ENCODE assay signal across 8 cellular contexts in the genomic region with DNA sequence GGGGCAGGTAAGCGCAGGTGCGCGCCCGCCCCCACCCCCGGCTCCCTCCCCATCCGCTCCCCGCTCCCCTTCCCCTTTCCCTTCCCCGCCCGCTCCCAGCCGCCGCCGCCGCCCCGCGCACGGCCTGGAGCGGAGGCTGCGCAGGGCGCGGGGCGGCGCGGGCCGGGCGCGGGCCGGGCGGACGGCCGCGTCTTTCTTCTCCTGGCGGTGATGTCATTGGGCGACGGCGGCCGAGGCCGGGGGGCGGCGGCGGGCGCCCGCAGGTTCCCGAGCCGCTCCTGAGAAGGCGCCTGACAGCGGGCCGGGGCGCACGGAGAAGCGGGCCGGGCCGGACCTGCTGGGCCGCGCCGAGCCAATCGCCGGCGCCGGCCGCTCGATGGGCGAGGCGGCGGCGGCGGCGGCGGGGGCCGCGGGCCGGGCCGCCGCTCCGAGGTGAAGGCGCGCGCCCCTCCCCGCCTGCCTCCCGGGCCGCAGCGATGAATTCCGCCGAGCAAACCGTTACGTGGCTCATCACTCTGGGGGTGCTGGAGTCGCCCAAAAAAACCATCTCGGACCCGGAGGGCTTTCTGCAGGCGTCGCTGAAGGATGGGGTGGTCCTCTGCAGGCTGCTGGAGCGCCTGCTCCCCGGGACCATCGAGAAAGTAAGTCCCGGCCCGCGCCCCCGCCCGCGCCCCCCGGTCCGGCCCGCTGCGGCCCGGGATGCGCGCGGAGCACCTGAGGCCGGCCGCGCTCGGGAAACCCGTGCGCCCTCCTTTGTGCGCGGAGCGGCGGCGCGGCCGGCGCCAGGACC. TPM values are rescaled to one million over a fixed set of nuclear protein-coding genes. Genes with fewer than 3 reads are reported as not detected.
DNase-seq lines count a peak whose midpoint lies in the region; ATAC-seq, FAIRE-seq and TF ChIP-seq lines count a peak whose summit lies in the region.

A gene with protein sequence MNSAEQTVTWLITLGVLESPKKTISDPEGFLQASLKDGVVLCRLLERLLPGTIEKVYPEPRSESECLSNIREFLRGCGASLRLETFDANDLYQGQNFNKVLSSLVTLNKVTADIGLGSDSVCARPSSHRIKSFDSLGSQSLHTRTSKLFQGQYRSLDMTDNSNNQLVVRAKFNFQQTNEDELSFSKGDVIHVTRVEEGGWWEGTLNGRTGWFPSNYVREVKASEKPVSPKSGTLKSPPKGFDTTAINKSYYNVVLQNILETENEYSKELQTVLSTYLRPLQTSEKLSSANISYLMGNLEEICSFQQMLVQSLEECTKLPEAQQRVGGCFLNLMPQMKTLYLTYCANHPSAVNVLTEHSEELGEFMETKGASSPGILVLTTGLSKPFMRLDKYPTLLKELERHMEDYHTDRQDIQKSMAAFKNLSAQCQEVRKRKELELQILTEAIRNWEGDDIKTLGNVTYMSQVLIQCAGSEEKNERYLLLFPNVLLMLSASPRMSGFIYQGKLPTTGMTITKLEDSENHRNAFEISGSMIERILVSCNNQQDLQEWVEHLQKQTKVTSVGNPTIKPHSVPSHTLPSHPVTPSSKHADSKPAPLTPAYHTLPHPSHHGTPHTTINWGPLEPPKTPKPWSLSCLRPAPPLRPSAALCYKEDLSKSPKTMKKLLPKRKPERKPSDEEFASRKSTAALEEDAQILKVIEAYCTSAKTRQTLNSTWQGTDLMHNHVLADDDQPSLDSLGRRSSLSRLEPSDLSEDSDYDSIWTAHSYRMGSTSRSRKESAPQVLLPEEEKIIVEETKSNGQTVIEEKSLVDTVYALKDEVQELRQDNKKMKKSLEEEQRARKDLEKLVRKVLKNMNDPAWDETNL (plus strand): TSS at position 260 of the 790 bp plus-strand sequence. CDS start 217 bp downstream, at position 477.

- H3K4me3 Mint-ChIP-seq in CD14-positive monocyte: peak within 1 kb of the TSS; percentile 71 to 91
- peak within 1 kb of the TSS; percentile 87 to 95 (median 93) for H3K4me3 Mint-ChIP-seq in naive B cell

- intact Hi-C loops in CD14-positive monocyte (cut with micrococcal nuclease) (no loop called here), esophagus muscularis mucosa (cut with DNase I) (no loop called here)
- intact Hi-C loops in T-helper 2 cell treated with Interferon-gamma antibody and Interleukin-4, amounts not matched to agents 100 ng/mL and 5 ng/mL, for 36 hours (cut with micrococcal nuclease): no loop called here

- no peak within 1 kb of the TSS for H3K27ac Mint-ChIP-seq in CD14-positive monocyte
- peak within 1 kb of the TSS in 5 of 6 donors; percentile 48 to 78 (median 64) for H3K27ac Mint-ChIP-seq in naive B cell

- H3K36me3 Mint-ChIP-seq in CD14-positive monocyte (peaks cover 3 to 7% of the 10 kb centered on the region in 2 donors), naive B cell (peaks cover 0 to 4% of the 10 kb centered on the region in 2 donors)

- 3% methylated on average over 12 of the region's 121 CpGs for WGBS in esophagus muscularis mucosa

- H3K4me1 ChIP-seq in esophagus muscularis mucosa: peaks cover 13 to 24% (median 22%) of the 10 kb centered on the region in 4 donors

- H3K9me3 Mint-ChIP-seq in CD14-positive monocyte (peaks cover 0 to 15% (median 10%) of the 10 kb centered on the region in 7 donors), naive B cell (no peaks in the 10 kb centered on the region)

- peaks cover 0 to 3% (median 0%) of the 10 kb centered on the region in 4 donors for H3K9me3 ChIP-seq in esophagus muscularis mucosa

- H3K27me3 Mint-ChIP-seq in CD14-positive monocyte (ENCODE audit: low read depth in 3 of 3) (peaks cover 68 to 81% (median 76%) of the 10 kb centered on the region in 3 donors), naive B cell (peaks cover 59 to 80% (median 78%) of the 10 kb centered on the region in 3 donors)

- H3K4me3 ChIP-seq in esophagus muscularis mucosa: peak within 1 kb of the TSS; percentile 58 to 70 (median 59)

- TF ChIP-seq EP300 in esophagus muscularis mucosa (IDR thresholded peaks at IDR 0.05): no peak

- TF ChIP-seq POLR2A in esophagus muscularis mucosa (IDR thresholded peaks at IDR 0.05; ENCODE audit: low read depth): no peak

- DNase-seq in CD14-positive monocyte (ENCODE audit: low spot score) (no peak), esophagus muscularis mucosa (ENCODE audit: extremely low spot score) (peak; percentile 47), naive B cell (no peak), MV-4-11 (lab: John Stamatoyannopoulos, UW) (no peak), D721Med (ENCODE audit: insufficient read length, low spot score) (no peak)

- H3K27ac ChIP-seq in esophagus muscularis mucosa (replicated peaks in 1 of 4): peak within 1 kb of the TSS; percentile 64 to 75 (median 74)

- FAIRE-seq in D721Med (lab: Jason Lieb, UNC): no peak

- no peak for TF ChIP-seq CTCF in CD14-positive monocyte (IDR thresholded peaks at IDR 0.05)
- no peak for TF ChIP-seq CTCF in esophagus muscularis mucosa (IDR thresholded peaks at IDR 0.05)
- TF ChIP-seq CTCF in D721Med (IDR thresholded peaks at IDR 0.05; ENCODE audit: insufficient read depth, missing control alignments): no peak

- peak; percentile 63 for ATAC-seq in GM21723 (IDR thresholded peaks at IDR 0.05; ENCODE audit: unreplicated experiment)
- ATAC-seq in naive B cell (ENCODE audit: low read depth in 2 of 2): peak; percentile 48 to 52
- no peak for ATAC-seq in GM18520 (IDR thresholded peaks at IDR 0.05; ENCODE audit: unreplicated experiment)

- peaks cover 0 to 77% (median 17%) of the 10 kb centered on the region in 4 donors for H3K27me3 ChIP-seq in esophagus muscularis mucosa

- no peaks in the 10 kb centered on the region for H3K36me3 ChIP-seq in esophagus muscularis mucosa

- H3K4me1 Mint-ChIP-seq in CD14-positive monocyte (peaks cover 11% of the 10 kb centered on the region), naive B cell (peaks cover 12 to 17% (median 16%) of the 10 kb centered on the region in 3 donors)

RNA-seq across cellular contexts. Expression of the gene that starts here (rescaled TPM):
- polyA plus RNA-seq in CD14-positive monocyte (1 to 10 TPM; 4.6 to 6.1 TPM), naive B cell (ENCODE audit: low read depth in 6 of 6) (10 to 100 TPM in 5 of 6 donors, 1 to 10 TPM in 1; 9.1 to 26.9 (median 17.5) TPM)
- total RNA-seq in T-helper 2 cell treated with Interferon-gamma antibody and Interleukin-4, amounts not matched to agents 100 ng/mL and 5 ng/mL, for 36 hours: 55.2 and 61.8 TPM in 2 replicates
- 10 to 100 TPM; 36.0 to 53.6 (median 45.1) TPM for total RNA-seq in esophagus muscularis mucosa

Comparison
In these comparisons a context has a peak if more than half of its experiments do, and no peak if none do; other contexts are left out.
1. H3K27ac Mint-ChIP-seq: peak in naive B cell (5 of 6); none in CD14-positive monocyte (0 of 7).